24 cellular contexts compared by ENCODE assay signal in the genomic region with DNA sequence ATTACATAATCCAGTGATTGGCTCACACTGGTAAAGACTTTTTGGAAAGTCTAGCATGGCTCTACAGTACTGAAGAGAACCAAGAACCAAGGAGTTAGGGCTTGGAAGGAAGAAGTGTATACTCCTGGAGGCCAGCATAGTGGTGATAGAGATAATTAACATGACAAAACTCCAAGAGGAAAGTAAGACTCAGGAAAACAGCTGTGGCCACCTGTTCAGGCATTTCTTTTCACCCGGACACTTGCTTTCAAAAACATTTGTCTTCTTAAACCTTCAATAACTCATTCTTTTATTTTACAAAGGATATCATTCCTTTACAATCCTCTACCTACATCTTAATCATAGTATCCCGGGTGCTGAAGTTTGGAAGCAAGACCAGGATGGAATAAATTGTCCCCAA.
"Had no signal": no experiment of that assay in that cellular context is flagged by ENCODE, and none has a peak within 500 bp of the region (broad histone marks: within the 10 kb centered on the region; RNA-seq: fewer than 3 reads in every experiment).

No MANE protein-coding gene starts in this region.

- H3K9me3 ChIP-seq: gastrocnemius medialis, vagina had no signal

- H3K27ac Mint-ChIP-seq: activated naive CD4-positive, alpha-beta T cell treated with anti-CD3 and anti-CD28 coated beads, Interleukin-2, amount 10 ng/mL, durations not matched to agents 7 days and 5 days; activated naive CD8-positive, alpha-beta T cell treated with anti-CD3 and anti-CD28 coated beads, Interleukin-2, amount 10 ng/mL, durations not matched to agents 7 days and 5 days; effector memory CD8-positive, alpha-beta T cell; naive thymus-derived CD4-positive, alpha-beta T cell; stimulated activated memory B cell treated with anti-CD40 and anti-IgM and Interleukin-4, amounts not matched to agents 10 μg/mL and 1 μg/mL and 100 μg/mL, for 72 hours; stimulated activated naive CD8-positive, alpha-beta T cell treated with anti-CD3 and anti-CD28 coated beads, Interleukin-15, amount 100 ng/mL, for 72 hours had no signal

- H3K36me3 Mint-ChIP-seq: activated naive CD4-positive, alpha-beta T cell treated with anti-CD3 and anti-CD28 coated beads, Interleukin-2, amount 10 ng/mL, durations not matched to agents 7 days and 5 days; stimulated activated memory B cell treated with anti-CD40 and anti-IgM and Interleukin-4, amounts not matched to agents 10 μg/mL and 1 μg/mL and 100 μg/mL, for 72 hours had no signal

- H3K4me3 Mint-ChIP-seq: activated naive CD4-positive, alpha-beta T cell treated with anti-CD3 and anti-CD28 coated beads, Interleukin-2, amount 10 ng/mL, durations not matched to agents 7 days and 5 days; stimulated activated memory B cell treated with anti-CD40 and anti-IgM and Interleukin-4, amounts not matched to agents 10 μg/mL and 1 μg/mL and 100 μg/mL, for 72 hours had no signal

- H3K36me3 ChIP-seq: brain microvascular endothelial cell, vagina had no signal

- H3K4me1 ChIP-seq: gastrocnemius medialis had no signal

- DNase-seq: activated CD4-positive, alpha-beta T cell treated with anti-CD3 and anti-CD28 coated beads for 4 hours; activated CD4-positive, alpha-beta T cell treated with anti-CD3 and anti-CD28 coated beads, Interleukin-2, amount 50 U/mL, for 4 hours; activated gamma-delta T cell; activated naive CD4-positive, alpha-beta T cell treated with anti-CD3 and anti-CD28 coated beads, Interleukin-2, amount 10 ng/mL, durations not matched to agents 7 days and 5 days; activated naive CD8-positive, alpha-beta T cell treated with anti-CD3 and anti-CD28 coated beads, Interleukin-2, amount 10 ng/mL, durations not matched to agents 7 days and 5 days; brain microvascular endothelial cell; effector memory CD8-positive, alpha-beta T cell; erythroblast; gastrocnemius medialis; glutamatergic neuron; left cardiac atrium; mammary epithelial cell; naive thymus-derived CD4-positive, alpha-beta T cell; posterior cingulate gyrus; small intestine; stimulated activated CD4-positive, alpha-beta T cell treated with anti-CD3 and anti-CD28 coated beads, Interleukin-4, amount 100 ng/mL, for 4 hours; stimulated activated CD8-positive, alpha-beta memory T cell treated with anti-CD3 and anti-CD28 coated beads, Interleukin-4, amount 100 ng/mL, for 48 hours; stimulated activated naive CD8-positive, alpha-beta T cell treated with anti-CD3 and anti-CD28 coated beads, Interleukin-15, amount 100 ng/mL, for 72 hours; substantia nigra; T-helper 1 cell; upper lobe of left lung had no signal

- H3K4me1 Mint-ChIP-seq: stimulated activated memory B cell treated with anti-CD40 and anti-IgM and Interleukin-4, amounts not matched to agents 10 μg/mL and 1 μg/mL and 100 μg/mL, for 72 hours; stimulated activated naive CD8-positive, alpha-beta T cell treated with anti-CD3 and anti-CD28 coated beads, Interleukin-15, amount 100 ng/mL, for 72 hours had no signal

- H3K27ac ChIP-seq: brain microvascular endothelial cell, coronary artery, gastrocnemius medialis, upper lobe of left lung, vagina had no signal

- H3K9me3 Mint-ChIP-seq: effector memory CD8-positive, alpha-beta T cell; stimulated activated memory B cell treated with anti-CD40 and anti-IgM and Interleukin-4, amounts not matched to agents 10 μg/mL and 1 μg/mL and 100 μg/mL, for 72 hours; stimulated activated naive CD8-positive, alpha-beta T cell treated with anti-CD3 and anti-CD28 coated beads, Interleukin-15, amount 100 ng/mL, for 72 hours had no signal

- H3K27me3 ChIP-seq: brain microvascular endothelial cell, vagina had no signal

- ATAC-seq: effector memory CD8-positive, alpha-beta T cell; gastrocnemius medialis; left cardiac atrium; naive thymus-derived CD4-positive, alpha-beta T cell; stimulated activated memory B cell treated with anti-CD40 and anti-IgM and Interleukin-4, amounts not matched to agents 10 μg/mL and 1 μg/mL and 100 μg/mL, for 72 hours; stimulated activated naive CD8-positive, alpha-beta T cell treated with anti-CD3 and anti-CD28 coated beads, Interleukin-15, amount 100 ng/mL, for 72 hours had no signal
